14 cellular contexts compared by ENCODE assay signal in the genomic region with DNA sequence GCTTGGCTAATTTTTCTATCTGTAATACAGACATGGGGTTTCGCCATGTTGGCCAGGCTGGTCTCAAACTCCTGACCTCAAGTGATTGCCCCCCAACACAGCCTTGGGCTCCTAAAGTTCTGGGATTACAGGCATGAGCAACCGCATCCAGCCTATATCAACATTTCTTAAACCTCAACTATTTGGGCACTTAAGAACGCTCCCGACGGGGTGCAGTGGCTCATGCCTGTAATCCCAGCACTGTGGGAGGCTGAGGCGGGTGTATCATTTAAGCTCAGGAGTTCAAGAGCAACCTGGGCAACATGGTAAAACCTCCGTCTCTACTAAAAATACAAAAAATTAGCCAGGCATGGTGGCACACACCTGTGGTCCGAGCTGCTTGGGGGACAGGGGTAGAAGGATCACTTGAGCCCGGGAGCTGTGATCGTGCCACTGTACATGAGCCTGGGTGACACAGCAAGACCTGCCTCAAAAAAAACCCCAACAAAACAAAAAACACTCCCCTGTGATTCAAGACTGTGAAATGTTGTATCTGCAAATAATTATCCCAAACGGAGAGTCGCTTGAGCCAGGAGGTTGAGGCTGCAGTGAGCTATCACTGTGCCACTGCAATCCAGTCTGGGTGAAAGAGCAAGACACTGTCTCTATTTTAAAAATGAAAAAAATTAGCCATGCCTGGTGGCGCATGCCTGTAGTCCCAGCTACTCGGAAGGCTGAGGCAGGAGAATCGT.
DNase-seq lines count a peak whose midpoint lies in the region; ATAC-seq and TF ChIP-seq lines count a peak whose summit lies in the region.
"Had no signal": no experiment of that assay in that cellular context is flagged by ENCODE, and none has a peak within 500 bp of the region (broad histone marks: within the 10 kb centered on the region; RNA-seq: fewer than 3 reads in every experiment).

No MANE protein-coding gene starts in this region.

- H3K27ac ChIP-seq in RWPE1 (peak overlapping the region; percentile 40), skin epidermis (peak overlapping the region in 14 of 21 experiments; percentile 2 to 83 (median 44))
- H3K27ac ChIP-seq: pancreas had no signal

- no peak for TF ChIP-seq CTCF in RWPE1 (conservative IDR thresholded peaks at IDR 0.05; ENCODE audit: low read depth)
- no peak for TF ChIP-seq CTCF in fibroblast of mammary gland (conservative IDR thresholded peaks at IDR 0.05; ENCODE audit: control insufficient read depth, insufficient read depth, low read depth, low read length)

- H3K4me3 Mint-ChIP-seq in T-helper 1 cell treated with Interleukin-12 subunit alpha and Interleukin-12 subunit beta and Interleukin-4 antibody, amounts not matched to agents 30 μg/mL and 1 μg/mL, for 36 hours: peak overlapping the region; percentile 38

- POLR2A ChIA-PET in RWPE1 (lab: Yijun Ruan, JAX; ENCODE audit: low non-redundant PET): no interaction called here

- peaks cover 32% of the 10 kb centered on the region for H3K4me1 Mint-ChIP-seq in T-helper 1 cell treated with Interleukin-12 subunit alpha and Interleukin-12 subunit beta and Interleukin-4 antibody, amounts not matched to agents 30 μg/mL and 1 μg/mL, for 36 hours (ENCODE audit: low read depth)

- CTCF ChIA-PET in RWPE1 (lab: Yijun Ruan, JAX): no interaction called here

- H3K9me3 Mint-ChIP-seq in T-helper 1 cell treated with Interleukin-12 subunit alpha and Interleukin-12 subunit beta and Interleukin-4 antibody, amounts not matched to agents 30 μg/mL and 1 μg/mL, for 36 hours: peaks cover 10% of the 10 kb centered on the region

- H3K27me3 Mint-ChIP-seq in T-helper 1 cell treated with Interleukin-12 subunit alpha and Interleukin-12 subunit beta and Interleukin-4 antibody, amounts not matched to agents 30 μg/mL and 1 μg/mL, for 36 hours (ENCODE audit: low read depth): no peaks in the 10 kb centered on the region

- no peak overlapping the region for H3K4me3 ChIP-seq in fibroblast of mammary gland (ENCODE audit: control insufficient read depth, low read depth, low read length)
- H3K4me3 ChIP-seq in skin epidermis: no peak overlapping the region
- H3K4me3 ChIP-seq: pancreas had no signal

- ATAC-seq in HG03378 (IDR thresholded peaks at IDR 0.05; ENCODE audit: unreplicated experiment): no peak
- ATAC-seq: pancreas had no signal

- H3K36me3 Mint-ChIP-seq in T-helper 1 cell treated with Interleukin-12 subunit alpha and Interleukin-12 subunit beta and Interleukin-4 antibody, amounts not matched to agents 30 μg/mL and 1 μg/mL, for 36 hours (ENCODE audit: low read depth): peaks cover 17% of the 10 kb centered on the region

- peak overlapping the region; percentile 83 for H3K27ac Mint-ChIP-seq in T-helper 1 cell treated with Interleukin-12 subunit alpha and Interleukin-12 subunit beta and Interleukin-4 antibody, amounts not matched to agents 30 μg/mL and 1 μg/mL, for 36 hours

- DNase-seq in T-helper 1 cell (no peak), RWPE1 (ENCODE audit: low spot score) (no peak), fibroblast of mammary gland (ENCODE audit: low read depth) (peak; percentile 81), NCI-H226 (no peak), NCI-H1436 (lab: John Stamatoyannopoulos, UW) (no peak)
- DNase-seq: 8988T, amniotic stem cell, GF-D8, kidney glomerular epithelial cell, NCI-H526 treated with DMSO at 0.1 percent for 48 hours, pancreas had no signal
